Comparison of ENCODE assay signal across 10 cellular contexts in genomic region chrX:132463411-132463810, GRCh38. TPM values are rescaled to one million over a fixed set of nuclear protein-coding genes. Genes with fewer than 3 reads are reported as not detected.
A peak's percentile ranks its signal among the peaks of the same experiment; 100 is the strongest.
DNase-seq lines count a peak whose midpoint lies in the region; ATAC-seq, FAIRE-seq and TF ChIP-seq lines count a peak whose summit lies in the region.
"Had no signal": no experiment of that assay in that cellular context is flagged by ENCODE, and none has a peak within 500 bp of the region (broad histone marks: within the 10 kb centered on the region; RNA-seq: fewer than 3 reads in every experiment).

No MANE protein-coding gene starts in this region.

- H4K20me1 ChIP-seq in astrocyte (ENCODE audit: insufficient read depth, low read length): no peaks in the 10 kb centered on the region

- H3K4me3 Mint-ChIP-seq in astrocyte (ENCODE audit: unreplicated experiment) (no peak overlapping the region), mesothelial cell of epicardium (no peak overlapping the region)

- H3K27me3 Mint-ChIP-seq in astrocyte (ENCODE audit: low read depth, unreplicated experiment) (no peaks in the 10 kb centered on the region), mesothelial cell of epicardium (ENCODE audit: low read depth) (no peaks in the 10 kb centered on the region)

- TF ChIP-seq RAD21 in Ishikawa (IDR thresholded peaks at IDR 0.05; ENCODE audit: low read depth): peak; percentile 38; the same call in 1 of the 2 replicates

- H3K4me3 ChIP-seq in astrocyte (ENCODE audit: insufficient read depth, low read depth, low read length): no peak overlapping the region

- intact Hi-C loops in posterior vena cava (cut with DNase I): no loop called here

- no peaks in the 10 kb centered on the region for H3K4me1 Mint-ChIP-seq in astrocyte (ENCODE audit: low read depth, unreplicated experiment)
- H3K4me1 Mint-ChIP-seq in mesothelial cell of epicardium: peaks cover 17% of the 10 kb centered on the region

- H3K36me3 ChIP-seq in astrocyte (ENCODE audit: insufficient read depth, low read length): no peaks in the 10 kb centered on the region

- H3K9me3 ChIP-seq in astrocyte (ENCODE audit: insufficient read depth, low read depth, low read length): no peaks in the 10 kb centered on the region

- no peak overlapping the region for H3K27ac ChIP-seq in astrocyte (ENCODE audit: low read depth, low read length)

- TF ChIP-seq CTCF in astrocyte (IDR thresholded peaks at IDR 0.05; ENCODE audit: insufficient read depth, low read depth, low read length) (peak; percentile 21), mesothelial cell of epicardium (IDR thresholded peaks at IDR 0.05; ENCODE audit: unreplicated experiment) (peak; percentile 77)

- no peak for FAIRE-seq in astrocyte (lab: Jason Lieb, UNC)
- FAIRE-seq: A204.1, endometrium had no signal

- no peak overlapping the region for H3K9ac ChIP-seq in astrocyte (ENCODE audit: low read length)

- H3K9me3 Mint-ChIP-seq in astrocyte (ENCODE audit: unreplicated experiment): no peaks in the 10 kb centered on the region
- peaks cover 16% of the 10 kb centered on the region for H3K9me3 Mint-ChIP-seq in mesothelial cell of epicardium

- no peak overlapping the region for H2AFZ ChIP-seq in astrocyte (ENCODE audit: low read depth, low read length)

- no peaks in the 10 kb centered on the region for H3K4me1 ChIP-seq in astrocyte (ENCODE audit: insufficient read depth, low read length)

- H3K27ac Mint-ChIP-seq in astrocyte (ENCODE audit: unreplicated experiment) (no peak overlapping the region), mesothelial cell of epicardium (no peak overlapping the region)

- H3K79me2 ChIP-seq in astrocyte (ENCODE audit: insufficient read depth, low read length): no peaks in the 10 kb centered on the region

- ATAC-seq in GM21367 (IDR thresholded peaks at IDR 0.05; ENCODE audit: unreplicated experiment) (no peak), HG03442 (IDR thresholded peaks at IDR 0.05; ENCODE audit: unreplicated experiment) (no peak)

- TF ChIP-seq EP300 in Ishikawa (IDR thresholded peaks at IDR 0.05; ENCODE audit: borderline replicate concordance): no peak

- no peaks in the 10 kb centered on the region for H3K36me3 Mint-ChIP-seq in astrocyte (ENCODE audit: low read depth, unreplicated experiment)
- H3K36me3 Mint-ChIP-seq in mesothelial cell of epicardium: peaks cover 10% of the 10 kb centered on the region

- H3K4me2 ChIP-seq in astrocyte (ENCODE audit: low read length): no peak overlapping the region

- peak; percentile 68 for DNase-seq in DMS 273 (lab: John Stamatoyannopoulos, UW; ENCODE audit: unreplicated experiment)
- no peak for DNase-seq in DMS 273 treated with DMSO at 0.1 percent for 48 hours (lab: John Stamatoyannopoulos, UW)
- DNase-seq in astrocyte (ENCODE audit: low read depth): no peak
- DNase-seq in mesothelial cell of epicardium (ENCODE audit: low spot score in 2 of 2, unreplicated experiment in 2 of 2): no peak
- no peak for DNase-seq in posterior vena cava (ENCODE audit: low spot score)

- no peaks in the 10 kb centered on the region for H3K27me3 ChIP-seq in astrocyte (ENCODE audit: insufficient read depth, low read length)

TF ChIP-seq in Ishikawa, 13 proteins besides CTCF, POLR2A, EP300 and RAD21:
- TF ChIP-seq TAF1 (IDR thresholded peaks at IDR 0.05; ENCODE audit: low read depth) (no peak), EGR1 (IDR thresholded peaks at IDR 0.05) (no peak), TCF12 (IDR thresholded peaks at IDR 0.05; ENCODE audit: low read depth) (no peak), CEBPB (IDR thresholded peaks at IDR 0.05) (no peak), MAX (IDR thresholded peaks at IDR 0.05) (no peak), TEAD4 (IDR thresholded peaks at IDR 0.05) (no peak), YY1 (IDR thresholded peaks at IDR 0.05; ENCODE audit: low read depth) (no peak), USF1 (IDR thresholded peaks at IDR 0.05) (no peak), FOXM1 (IDR thresholded peaks at IDR 0.05; ENCODE audit: borderline replicate concordance, low read depth) (no peak), ZBTB7A (IDR thresholded peaks at IDR 0.05; ENCODE audit: low read depth) (no peak), REST (IDR thresholded peaks at IDR 0.05; ENCODE audit: low read depth) (no peak), NFIC (IDR thresholded peaks at IDR 0.05) (no peak), CREB1 (IDR thresholded peaks at IDR 0.05; ENCODE audit: low read depth) (no peak)

RNA-seq across cellular contexts. Expression of gene MBNL3, which starts 25.4 kb away (rescaled TPM):
- 3.5 and 4.1 TPM in 2 replicates for total RNA-seq in astrocyte
- 28.1 to 32.5 TPM (median 29.8 TPM) in 3 replicates for total RNA-seq in mesothelial cell of epicardium
- 10 to 100 TPM in 1 of 2 donors, 1 to 10 TPM in 1; 9.4 to 15.9 TPM for total RNA-seq in posterior vena cava
